12 cellular contexts compared by ENCODE assay signal in genomic region chr13:74063533-74064100, GRCh38.
DNase-seq lines count a peak whose midpoint lies in the region; ATAC-seq, FAIRE-seq and TF ChIP-seq lines count a peak whose summit lies in the region.
"Had no signal": no experiment of that assay in that cellular context is flagged by ENCODE, and none has a peak within 500 bp of the region (broad histone marks: within the 10 kb centered on the region; RNA-seq: fewer than 3 reads in every experiment).

No MANE protein-coding gene starts in this region.

- peak overlapping the region; percentile 88 for H3K27ac Mint-ChIP-seq in activated T-helper 17 cell treated with anti-CD3 and anti-CD28 coated beads, Interleukin-2, amount 50 U/mL, for 72 hours

- peaks cover 24% of the 10 kb centered on the region for H3K4me1 ChIP-seq in cardiac muscle cell (ENCODE audit: low read depth)
- H3K4me1 ChIP-seq in stomach smooth muscle (ENCODE audit: control insufficient read depth, insufficient read depth, low read length), result peaks cover 3% of the 10 kb centered on the region
- H3K4me1 ChIP-seq in pancreas, result peaks cover 0 to 8% (median 5%) of the 10 kb centered on the region in 3 donors

- peak overlapping the region; percentile 82 for H3K4me3 Mint-ChIP-seq in activated T-helper 17 cell treated with anti-CD3 and anti-CD28 coated beads, Interleukin-2, amount 50 U/mL, for 72 hours

- TF ChIP-seq CTCF in cardiac muscle cell (IDR thresholded peaks at IDR 0.05; ENCODE audit: low read depth, low read length) (no peak), pancreas (IDR thresholded peaks at IDR 0.05) (no peak)

- no peak for DNase-seq in cardiac muscle cell (ENCODE audit: low read depth in 1 of 2, low spot score in 1 of 2)
- DNase-seq in left ventricle myocardium superior, result no peak
- no peak for DNase-seq in left lobe of liver (ENCODE audit: low spot score)
- no peak for DNase-seq in pancreas
- DNase-seq in H54 (ENCODE audit: insufficient read length, low spot score), result no peak
- no peak for DNase-seq in SKM-1 (lab: John Stamatoyannopoulos, UW; ENCODE audit: unreplicated experiment)
- DNase-seq: islet precursor cell, NCI-H1092 treated with DMSO at 0.1 percent for 48 hours, NCI-H748 treated with DMSO at 0.1 percent for 48 hours had no signal

- no peaks in the 10 kb centered on the region for H3K9me3 Mint-ChIP-seq in activated T-helper 17 cell treated with anti-CD3 and anti-CD28 coated beads, Interleukin-2, amount 50 U/mL, for 72 hours

- H3K36me3 Mint-ChIP-seq in activated T-helper 17 cell treated with anti-CD3 and anti-CD28 coated beads, Interleukin-2, amount 50 U/mL, for 72 hours (ENCODE audit: low read depth), result peaks cover 8% of the 10 kb centered on the region

- H3K27me3 ChIP-seq in cardiac muscle cell (no peaks in the 10 kb centered on the region), stomach smooth muscle (ENCODE audit: control insufficient read depth in 1 of 2, insufficient read depth in 2 of 2, low read length in 2 of 2) (no peaks in the 10 kb centered on the region), pancreas (no peaks in the 10 kb centered on the region)
- H3K27me3 ChIP-seq: SJSA1 had no signal

- intact Hi-C loops in left ventricle myocardium superior (cut with micrococcal nuclease), result loop anchor here (5.0 kb wide), 1 partner anchor 69 kb away; the partner anchor contains the start of gene KLF12
- intact Hi-C loops in pancreas (cut with DNase I), result no loop called here

- no peak overlapping the region for H3K9ac ChIP-seq in stomach smooth muscle (ENCODE audit: low read length in 2 of 2)

- ATAC-seq in left ventricle myocardium superior, result no peak
- ATAC-seq in activated T-helper 17 cell treated with anti-CD3 and anti-CD28 coated beads, Interleukin-2, amount 50 U/mL, for 72 hours (replicated peaks), result no peak
- ATAC-seq in left lobe of liver, result peak; percentile 78
- ATAC-seq in pancreas, result no peak

- H3K4me3 ChIP-seq in cardiac muscle cell (no peak overlapping the region), stomach smooth muscle (ENCODE audit: low read length in 2 of 2) (peak overlapping the region; percentile 60 to 63), pancreas (no peak overlapping the region)
- H3K4me3 ChIP-seq: SJSA1 had no signal

- no peak for TF ChIP-seq POLR2A in H54 (IDR thresholded peaks at IDR 0.05; ENCODE audit: low read depth, low read length)

- H3K27ac ChIP-seq in cardiac muscle cell (peak overlapping the region; percentile 82), stomach smooth muscle (ENCODE audit: low read length) (peak overlapping the region; percentile 58), pancreas (no peak overlapping the region)
- H3K27ac ChIP-seq: SJSA1 had no signal

- H3K9me3 ChIP-seq in cardiac muscle cell (ENCODE audit: low read depth) (no peaks in the 10 kb centered on the region), stomach smooth muscle (ENCODE audit: control insufficient read depth in 2 of 2, low read length in 2 of 2) (no peaks in the 10 kb centered on the region), pancreas (no peaks in the 10 kb centered on the region)
- H3K9me3 ChIP-seq: SJSA1 had no signal

- no peak for FAIRE-seq in pancreas (lab: Jason Lieb, UNC)
- FAIRE-seq in H54 (lab: Jason Lieb, UNC), result no peak

- H3K36me3 ChIP-seq in cardiac muscle cell (no peaks in the 10 kb centered on the region), stomach smooth muscle (ENCODE audit: control insufficient read depth in 2 of 2, insufficient read depth in 2 of 2, low read length in 2 of 2) (no peaks in the 10 kb centered on the region), pancreas (no peaks in the 10 kb centered on the region)
- H3K36me3 ChIP-seq: SJSA1 had no signal

- no peaks in the 10 kb centered on the region for H3K27me3 Mint-ChIP-seq in activated T-helper 17 cell treated with anti-CD3 and anti-CD28 coated beads, Interleukin-2, amount 50 U/mL, for 72 hours

- H3K4me1 Mint-ChIP-seq in activated T-helper 17 cell treated with anti-CD3 and anti-CD28 coated beads, Interleukin-2, amount 50 U/mL, for 72 hours, result peaks cover 31% of the 10 kb centered on the region

Comparison
In these comparisons a context has a peak if more than half of its experiments do, and no peak if none do; other contexts are left out.
1. H3K27ac ChIP-seq: peak in cardiac muscle cell (single experiment) and stomach smooth muscle (single experiment); none in pancreas (0 of 4).
2. H3K4me3 ChIP-seq: peak in stomach smooth muscle (2 of 2); none in cardiac muscle cell (single experiment) and pancreas (0 of 4).